22 cellular contexts compared by ENCODE assay signal in genomic region chr2:39538713-39539112, GRCh38.
DNase-seq lines count a peak whose midpoint lies in the region; ATAC-seq and TF ChIP-seq lines count a peak whose summit lies in the region.
"Had no signal": no experiment of that assay in that cellular context is flagged by ENCODE, and none has a peak within 500 bp of the region (broad histone marks: within the 10 kb centered on the region; RNA-seq: fewer than 3 reads in every experiment).

No MANE protein-coding gene starts in this region.

- no peak for TF ChIP-seq EP300 in esophagus muscularis mucosa (IDR thresholded peaks at IDR 0.05)

- no peak for ATAC-seq in HG02884 (IDR thresholded peaks at IDR 0.05; ENCODE audit: unreplicated experiment)
- ATAC-seq: A549 had no signal

- no peaks in the 10 kb centered on the region for H3K27me3 Mint-ChIP-seq in MCF 10A (ENCODE audit: insufficient read depth, unreplicated experiment)
- peaks cover 2% of the 10 kb centered on the region for H3K27me3 Mint-ChIP-seq in activated T-helper 1 cell treated with anti-CD3 and anti-CD28 coated beads, Interleukin-12 subunit alpha, Interleukin-12 subunit beta, Interleukin-2, Interleukin-4 antibody, amounts not matched to agents 30 ng/mL and 10 ng/mL and 1 ng/mL, durations not matched to agents 14 hours and 24 hours and 36 hours (ENCODE audit: insufficient read depth)

- no TSS peak for BruUV-seq in mammary epithelial cell (replicated peaks; lab: Mats Ljungman, UMichigan)
- no TSS peak for BruUV-seq in MCF 10A (replicated peaks; lab: Mats Ljungman, UMichigan)

- in situ Hi-C loops in mammary epithelial cell (cut with MboI; ENCODE audit: low sequenced_read_pairs in 2 of 2), result no loop called here

- H4K20me1 ChIP-seq in mammary epithelial cell (ENCODE audit: insufficient read depth, low read length), result no peaks in the 10 kb centered on the region
- H4K20me1 ChIP-seq: BLaER1 treated with 17β-estradiol and CSF1 and Interleukin-3, amounts not matched to agents 10 nM and 100 nM had no signal

- H3K36me3 Mint-ChIP-seq in MCF 10A (ENCODE audit: insufficient read depth, unreplicated experiment), result no peaks in the 10 kb centered on the region
- H3K36me3 Mint-ChIP-seq in activated T-helper 1 cell treated with anti-CD3 and anti-CD28 coated beads, Interleukin-12 subunit alpha, Interleukin-12 subunit beta, Interleukin-2, Interleukin-4 antibody, amounts not matched to agents 30 ng/mL and 10 ng/mL and 1 ng/mL, durations not matched to agents 14 hours and 24 hours and 36 hours (ENCODE audit: low read depth), result no peaks in the 10 kb centered on the region
- H3K36me3 Mint-ChIP-seq: CD4-positive, alpha-beta memory T cell had no signal

- POLR2A ChIA-PET in MCF 10A (lab: Yijun Ruan, JAX), result interaction anchor here (0.6 kb wide), 1 partner anchor 38 kb away, joined by 3 read pairs; no protein-coding TSS in a partner anchor

- CTCF ChIA-PET in mammary epithelial cell (lab: Charles Lee; ENCODE audit: low non-redundant PET) (no interaction called here), MCF 10A (lab: Yijun Ruan, JAX) (no interaction called here)

- H3K36me3 ChIP-seq in mammary epithelial cell (ENCODE audit: insufficient read depth, low read length) (no peaks in the 10 kb centered on the region), esophagus muscularis mucosa (no peaks in the 10 kb centered on the region)
- H3K36me3 ChIP-seq: BE2C; BLaER1 treated with 17β-estradiol and CSF1 and Interleukin-3, amounts not matched to agents 10 nM and 100 nM; HAP-1 had no signal

- H3K4me1 ChIP-seq in mammary epithelial cell (ENCODE audit: insufficient read depth, low read length) (peaks cover 12% of the 10 kb centered on the region), esophagus muscularis mucosa (peaks cover 0 to 15% (median 4%) of the 10 kb centered on the region in 4 donors)
- H3K4me1 ChIP-seq: BLaER1 treated with 17β-estradiol and CSF1 and Interleukin-3, amounts not matched to agents 10 nM and 100 nM had no signal

- H3K27ac Mint-ChIP-seq in MCF 10A (ENCODE audit: low read depth, unreplicated experiment), result no peak overlapping the region
- no peak overlapping the region for H3K27ac Mint-ChIP-seq in activated T-helper 1 cell treated with anti-CD3 and anti-CD28 coated beads, Interleukin-12 subunit alpha, Interleukin-12 subunit beta, Interleukin-2, Interleukin-4 antibody, amounts not matched to agents 30 ng/mL and 10 ng/mL and 1 ng/mL, durations not matched to agents 14 hours and 24 hours and 36 hours
- H3K27ac Mint-ChIP-seq: CD4-positive, alpha-beta memory T cell; HFFc6 had no signal

- H3K27me3 ChIP-seq in mammary epithelial cell (ENCODE audit: insufficient read depth, low read length) (no peaks in the 10 kb centered on the region), esophagus muscularis mucosa (no peaks in the 10 kb centered on the region)
- H3K27me3 ChIP-seq: BE2C; BLaER1 treated with 17β-estradiol and CSF1 and Interleukin-3, amounts not matched to agents 10 nM and 100 nM had no signal

- H3K9me3 Mint-ChIP-seq in MCF 10A (ENCODE audit: unreplicated experiment), result no peaks in the 10 kb centered on the region
- H3K9me3 Mint-ChIP-seq in activated T-helper 1 cell treated with anti-CD3 and anti-CD28 coated beads, Interleukin-12 subunit alpha, Interleukin-12 subunit beta, Interleukin-2, Interleukin-4 antibody, amounts not matched to agents 30 ng/mL and 10 ng/mL and 1 ng/mL, durations not matched to agents 14 hours and 24 hours and 36 hours, result peaks cover 3% of the 10 kb centered on the region
- H3K9me3 Mint-ChIP-seq: CD4-positive, alpha-beta memory T cell had no signal

- H3K79me2 ChIP-seq in mammary epithelial cell (ENCODE audit: insufficient read depth, low read length), result no peaks in the 10 kb centered on the region

- DNase-seq in mammary epithelial cell (peak; percentile 40), MCF 10A (ENCODE audit: unreplicated experiment) (no peak), LHCN-M2 (ENCODE audit: low read depth) (peak; percentile 40), esophagus muscularis mucosa (ENCODE audit: extremely low spot score) (peak; percentile 19), C1 segment of cervical spinal cord (lab: John Stamatoyannopoulos, UW) (no peak)
- no peak for DNase-seq in activated T-helper 1 cell treated with anti-CD3 and anti-CD28 coated beads, Interleukin-12 subunit alpha, Interleukin-12 subunit beta, Interleukin-2, Interleukin-4 antibody, amounts not matched to agents 30 ng/mL and 10 ng/mL and 1 ng/mL, durations not matched to agents 14 hours and 24 hours and 36 hours (ENCODE audit: low spot score)
- DNase-seq: 8988T; ACHN; AML-193; BE2C; Calu3; CD4-positive, alpha-beta memory T cell; COR-L47; DMS53; DMS79 treated with DMSO at 0.1 percent for 48 hours; GF-D8; GOT3; HFFc6 had no signal

- H3K4me3 Mint-ChIP-seq in MCF 10A (ENCODE audit: unreplicated experiment), result no peak overlapping the region
- no peak overlapping the region for H3K4me3 Mint-ChIP-seq in activated T-helper 1 cell treated with anti-CD3 and anti-CD28 coated beads, Interleukin-12 subunit alpha, Interleukin-12 subunit beta, Interleukin-2, Interleukin-4 antibody, amounts not matched to agents 30 ng/mL and 10 ng/mL and 1 ng/mL, durations not matched to agents 14 hours and 24 hours and 36 hours
- H3K4me3 Mint-ChIP-seq: CD4-positive, alpha-beta memory T cell; HFFc6 had no signal

- no peak for TF ChIP-seq POLR2A in esophagus muscularis mucosa (IDR thresholded peaks at IDR 0.05; ENCODE audit: low read depth)

- intact Hi-C loops in mammary epithelial cell (cut with micrococcal nuclease) (no loop called here), MCF 10A (cut with micrococcal nuclease) (no loop called here), esophagus muscularis mucosa (cut with DNase I) (no loop called here)
- intact Hi-C loops in activated T-helper 1 cell treated with anti-CD3 and anti-CD28 coated beads, Interleukin-12 subunit alpha, Interleukin-12 subunit beta, Interleukin-2, Interleukin-4 antibody, amounts not matched to agents 30 ng/mL and 10 ng/mL and 1 ng/mL, durations not matched to agents 14 hours and 24 hours and 36 hours (cut with micrococcal nuclease), result loop anchor here (5.0 kb wide), 1 partner anchor 161 kb away; no protein-coding TSS in a partner anchor

- H3K9ac ChIP-seq in mammary epithelial cell (ENCODE audit: insufficient read depth, low read length), result no peak overlapping the region
- H3K9ac ChIP-seq: BLaER1 treated with 17β-estradiol and CSF1 and Interleukin-3, amounts not matched to agents 10 nM and 100 nM had no signal

- H3K4me3 ChIP-seq in mammary epithelial cell (replicated peaks in 1 of 3; ENCODE audit: insufficient read depth in 1 of 3, low read depth in 2 of 3, low read length in 3 of 3), result no peak overlapping the region
- no peak overlapping the region for H3K4me3 ChIP-seq in esophagus muscularis mucosa
- H3K4me3 ChIP-seq: A549; BLaER1 treated with 17β-estradiol and CSF1 and Interleukin-3, amounts not matched to agents 10 nM and 100 nM; HAP-1 had no signal

- H3K4me2 ChIP-seq in mammary epithelial cell (ENCODE audit: insufficient read depth, low read depth, low read length), result no peak overlapping the region
- H3K4me2 ChIP-seq: A549; BLaER1 treated with 17β-estradiol and CSF1 and Interleukin-3, amounts not matched to agents 10 nM and 100 nM had no signal

- H2AFZ ChIP-seq in mammary epithelial cell (ENCODE audit: low read depth, low read length), result no peak overlapping the region

- H3K9me3 ChIP-seq in mammary epithelial cell (replicated peaks; ENCODE audit: insufficient read depth, low read length), result no peaks in the 10 kb centered on the region
- H3K9me3 ChIP-seq in esophagus muscularis mucosa, result no peaks in the 10 kb centered on the region
- H3K9me3 ChIP-seq: BE2C, HAP-1 had no signal

- dilution Hi-C loops in mammary epithelial cell (cut with HindIII; ENCODE audit: low sequenced_read_pairs), result no loop called here

- H3K27ac ChIP-seq in mammary epithelial cell (ENCODE audit: insufficient read depth, low read depth, low read length) (no peak overlapping the region), esophagus muscularis mucosa (replicated peaks in 1 of 4) (no peak overlapping the region)
- H3K27ac ChIP-seq: A549; BLaER1 treated with 17β-estradiol and CSF1 and Interleukin-3, amounts not matched to agents 10 nM and 100 nM had no signal

- TF ChIP-seq CTCF in mammary epithelial cell (conservative IDR thresholded peaks at IDR 0.05 in 1 of 2, IDR thresholded peaks at IDR 0.05 in 1 of 2; ENCODE audit: extremely low read depth in 1 of 2, insufficient read depth in 1 of 2, low read depth in 1 of 2, low read length in 2 of 2), result no peak
- no peak for TF ChIP-seq CTCF in MCF 10A (IDR thresholded peaks at IDR 0.05; ENCODE audit: unreplicated experiment)
- TF ChIP-seq CTCF in esophagus muscularis mucosa (IDR thresholded peaks at IDR 0.05), result no peak

- peaks cover 16% of the 10 kb centered on the region for H3K4me1 Mint-ChIP-seq in MCF 10A (ENCODE audit: insufficient read depth, unreplicated experiment)
- H3K4me1 Mint-ChIP-seq in activated T-helper 1 cell treated with anti-CD3 and anti-CD28 coated beads, Interleukin-12 subunit alpha, Interleukin-12 subunit beta, Interleukin-2, Interleukin-4 antibody, amounts not matched to agents 30 ng/mL and 10 ng/mL and 1 ng/mL, durations not matched to agents 14 hours and 24 hours and 36 hours (ENCODE audit: low read depth), result peaks cover 12% of the 10 kb centered on the region
- H3K4me1 Mint-ChIP-seq: CD4-positive, alpha-beta memory T cell had no signal

Comparison
In these comparisons a context has a peak if more than half of its experiments do, and no peak if none do; other contexts are left out.
1. DNase-seq: peak in mammary epithelial cell (single experiment), LHCN-M2 (single experiment) and esophagus muscularis mucosa (single experiment); none in MCF 10A (single experiment), C1 segment of cervical spinal cord (0 of 14) and activated T-helper 1 cell treated with anti-CD3 and anti-CD28 coated beads, Interleukin-12 subunit alpha, Interleukin-12 subunit beta, Interleukin-2, Interleukin-4 antibody, amounts not matched to agents 30 ng/mL and 10 ng/mL and 1 ng/mL, durations not matched to agents 14 hours and 24 hours and 36 hours (single experiment).